ENCODE assay signal across 12 cellular contexts in the genomic region with DNA sequence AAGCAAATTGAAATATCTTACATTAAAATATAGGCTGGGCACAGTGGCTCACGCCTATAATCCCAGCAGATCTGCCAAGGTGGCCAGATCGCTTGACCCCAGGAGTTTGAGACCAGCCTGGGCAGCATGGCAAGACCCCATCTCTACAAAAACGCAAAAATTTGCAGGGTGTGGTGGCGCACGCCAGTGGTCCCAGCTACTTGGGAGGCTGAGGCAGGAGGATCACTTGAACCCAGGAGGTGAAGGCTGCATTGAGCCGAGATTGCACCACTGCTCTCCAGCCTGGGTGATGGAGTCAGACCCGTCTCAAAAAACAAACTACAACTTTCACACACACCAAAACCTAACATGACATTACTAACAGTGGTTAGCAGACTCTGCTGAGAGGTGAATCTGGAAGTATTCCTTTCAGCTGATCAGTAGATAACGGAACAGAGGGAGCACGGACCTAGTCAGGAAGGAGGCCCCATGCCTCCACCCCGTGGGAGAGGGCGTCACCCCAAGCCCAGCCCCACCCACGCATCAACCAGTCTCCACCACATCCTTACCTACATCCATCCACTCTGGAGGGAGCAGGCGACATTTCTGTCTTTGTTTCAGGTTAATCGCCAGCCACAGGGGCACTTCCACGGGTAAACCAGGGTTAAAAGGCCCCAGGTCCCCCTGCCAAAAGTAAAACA. TPM values are rescaled to one million over a fixed set of nuclear protein-coding genes. Genes with fewer than 3 reads are reported as not detected.
DNase-seq lines count a peak whose midpoint lies in the region; ATAC-seq and TF ChIP-seq lines count a peak whose summit lies in the region.
"Had no signal": no experiment of that assay in that cellular context is flagged by ENCODE, and none has a peak within 500 bp of the region (broad histone marks: within the 10 kb centered on the region; RNA-seq: fewer than 3 reads in every experiment).

No MANE protein-coding gene starts in this region.

- peaks cover 3% of the 10 kb centered on the region for H3K27me3 Mint-ChIP-seq in T-helper 2 cell treated with Interferon-gamma antibody and Interleukin-4, amounts not matched to agents 5 μg/mL and 100 μg/mL, for 36 hours (ENCODE audit: low read depth)
- peaks cover 0 to 8% (median 6%) of the 10 kb centered on the region in 3 donors for H3K27me3 Mint-ChIP-seq in immature natural killer cell (ENCODE audit: low read depth in 3 of 3)

- peaks cover 11% of the 10 kb centered on the region for H3K4me1 Mint-ChIP-seq in T-helper 2 cell treated with Interferon-gamma antibody and Interleukin-4, amounts not matched to agents 5 μg/mL and 100 μg/mL, for 36 hours (ENCODE audit: low read depth)
- peaks cover 0 to 5% of the 10 kb centered on the region in 2 donors for H3K4me1 Mint-ChIP-seq in immature natural killer cell

- H3K36me3 Mint-ChIP-seq in T-helper 2 cell treated with Interferon-gamma antibody and Interleukin-4, amounts not matched to agents 5 μg/mL and 100 μg/mL, for 36 hours (ENCODE audit: low read depth), result peaks cover 13% of the 10 kb centered on the region
- no peaks in the 10 kb centered on the region for H3K36me3 Mint-ChIP-seq in immature natural killer cell

- TF ChIP-seq POLR2A in thyroid gland (IDR thresholded peaks at IDR 0.05), result no peak

- peak; percentile 8 for DNase-seq in T-helper 2 cell treated with Interferon-gamma antibody and Interleukin-4, amounts not matched to agents 5 μg/mL and 100 μg/mL, for 36 hours (ENCODE audit: low spot score)
- DNase-seq in immature natural killer cell (no peak), thyroid gland (no peak), left ventricle myocardium superior (no peak)
- DNase-seq in NK-92 treated with Interleukin-12 subunit alpha and Interleukin-12 subunit beta, amount 100 ng/mL, for 24 hours (lab: John Stamatoyannopoulos, UW), result no peak
- DNase-seq: islet precursor cell, NCI-H510A treated with DMSO at 0.1 percent for 48 hours, stomach had no signal

- peaks cover 51% of the 10 kb centered on the region for H4K20me1 ChIP-seq in BLaER1

- H3K4me3 Mint-ChIP-seq in T-helper 2 cell treated with Interferon-gamma antibody and Interleukin-4, amounts not matched to agents 5 μg/mL and 100 μg/mL, for 36 hours, result peak overlapping the region; percentile 87
- peak overlapping the region; percentile 48 to 67 (median 54) for H3K4me3 Mint-ChIP-seq in immature natural killer cell

- intact Hi-C loops in thyroid gland (cut with DNase I) (no loop called here), left ventricle myocardium superior (cut with micrococcal nuclease) (no loop called here)

- no peaks in the 10 kb centered on the region for H3K27me3 ChIP-seq in BLaER1
- no peaks in the 10 kb centered on the region for H3K27me3 ChIP-seq in thyroid gland
- H3K27me3 ChIP-seq: right atrium auricular region had no signal

- H3K4me1 ChIP-seq in BLaER1 (peaks cover 48% of the 10 kb centered on the region), thyroid gland (peaks cover 8 to 15% of the 10 kb centered on the region in 2 donors)

- H3K9me3 ChIP-seq in BLaER1 (no peaks in the 10 kb centered on the region), thyroid gland (no peaks in the 10 kb centered on the region)
- H3K9me3 ChIP-seq: right atrium auricular region, stomach had no signal

- WGBS in thyroid gland, 2 donors, result 87 to 90% methylated on average over 15 of the region's 15 CpGs

- H3K36me3 ChIP-seq in BLaER1 (peaks cover 40% of the 10 kb centered on the region), thyroid gland (no peaks in the 10 kb centered on the region)
- H3K36me3 ChIP-seq: right atrium auricular region, stomach had no signal

- H3K4me3 ChIP-seq in BLaER1 (peak overlapping the region; percentile 88; the same call in 1 of the 2 replicates), GM12875 (ENCODE audit: low read depth, low read length) (peak overlapping the region; percentile 84), thyroid gland (replicated peaks in 1 of 3) (no peak overlapping the region)
- H3K4me3 ChIP-seq: right atrium auricular region had no signal

- H3K4me2 ChIP-seq in BLaER1, result peak overlapping the region; percentile 96

- no peak for ATAC-seq in activated CD4-positive, CD25-positive, alpha-beta regulatory T cell treated with anti-CD3 and anti-CD28 coated beads, Interleukin-2, amount 50 U/mL, for 24 hours
- ATAC-seq in left ventricle myocardium superior, result no peak

- H3K9me3 Mint-ChIP-seq in T-helper 2 cell treated with Interferon-gamma antibody and Interleukin-4, amounts not matched to agents 5 μg/mL and 100 μg/mL, for 36 hours, result no peaks in the 10 kb centered on the region
- no peaks in the 10 kb centered on the region for H3K9me3 Mint-ChIP-seq in immature natural killer cell

- H3K9ac ChIP-seq in BLaER1, result peak overlapping the region; percentile 87; the same call in 1 of the 2 replicates

- peak overlapping the region; percentile 67 for H3K27ac Mint-ChIP-seq in T-helper 2 cell treated with Interferon-gamma antibody and Interleukin-4, amounts not matched to agents 5 μg/mL and 100 μg/mL, for 36 hours
- no peak overlapping the region for H3K27ac Mint-ChIP-seq in immature natural killer cell

- no peak for TF ChIP-seq CTCF in GM12875 (IDR thresholded peaks at IDR 0.05; ENCODE audit: borderline replicate concordance, insufficient read depth, low read depth, low read length)
- TF ChIP-seq CTCF in thyroid gland (IDR thresholded peaks at IDR 0.05), result no peak

- H3K27ac ChIP-seq in BLaER1 (no peak overlapping the region), thyroid gland (no peak overlapping the region)
- H3K27ac ChIP-seq: right atrium auricular region, stomach had no signal

RNA-seq across cellular contexts. Expression of gene GINS2, which starts 1.7 kb away (rescaled TPM):
- 1 to 10 TPM in 2 of 3 donors, not detected in 1; 2.0 to 2.1 TPM for polyA plus RNA-seq in immature natural killer cell
- total RNA-seq in thyroid gland (1 to 10 TPM in 1 of 4 donors, under 1 TPM in 3; 0.24 to 1.2 (median 0.55) TPM), left ventricle myocardium superior (0.42 TPM)

Comparison
In these comparisons a context has a peak if more than half of its experiments do, and no peak if none do; other contexts are left out.
1. H3K4me3 ChIP-seq: peak in BLaER1 (single experiment) and GM12875 (single experiment); none in thyroid gland (0 of 3).